Comparison of ENCODE assay signal across 14 cellular contexts in genomic region chr20:24682496-24683090, GRCh38.
"Had no signal": no experiment of that assay in that cellular context is flagged by ENCODE, and none has a peak within 500 bp of the region (broad histone marks: within the 10 kb centered on the region; RNA-seq: fewer than 3 reads in every experiment).

No MANE protein-coding gene starts in this region.

- H3K27me3 Mint-ChIP-seq: activated B cell treated with CpG ODN at 0.5 μM for 24 hours; stimulated activated naive B cell treated with anti-CD40 and anti-IgM and Interleukin-4, amounts not matched to agents 10 μg/mL and 1 μg/mL and 100 μg/mL, for 72 hours had no signal

- H3K4me3 Mint-ChIP-seq: activated B cell treated with CpG ODN at 0.5 μM for 24 hours; activated T-cell treated with anti-CD3 and anti-CD28 coated beads, Interleukin-2, amount 50 U/mL, for 4 hours; natural killer cell; stimulated activated naive B cell treated with anti-CD40 and anti-IgM and Interleukin-4, amounts not matched to agents 10 μg/mL and 1 μg/mL and 100 μg/mL, for 72 hours had no signal

- H3K36me3 Mint-ChIP-seq: activated naive CD4-positive, alpha-beta T cell treated with anti-CD3 and anti-CD28 coated beads, Interleukin-2, amount 50 U/mL, for 72 hours; natural killer cell; stimulated activated naive B cell treated with anti-CD40 and anti-IgM and Interleukin-4, amounts not matched to agents 10 μg/mL and 1 μg/mL and 100 μg/mL, for 72 hours had no signal

- H3K27ac Mint-ChIP-seq: activated B cell treated with CpG ODN at 0.5 μM for 24 hours; activated naive CD4-positive, alpha-beta T cell treated with anti-CD3 and anti-CD28 coated beads, Interleukin-2, amount 50 U/mL, for 72 hours; natural killer cell; stimulated activated naive B cell treated with anti-CD40 and anti-IgM and Interleukin-4, amounts not matched to agents 10 μg/mL and 1 μg/mL and 100 μg/mL, for 72 hours had no signal

- ATAC-seq: activated T-cell treated with anti-CD3 and anti-CD28 coated beads, Interleukin-2, amount 50 U/mL, for 4 hours; lower lobe of right lung; natural killer cell; pancreas; stimulated activated naive B cell treated with anti-CD40 and anti-IgM and Interleukin-4, amounts not matched to agents 10 μg/mL and 1 μg/mL and 100 μg/mL, for 72 hours had no signal

- H3K9me3 Mint-ChIP-seq: activated naive CD4-positive, alpha-beta T cell treated with anti-CD3 and anti-CD28 coated beads, Interleukin-2, amount 50 U/mL, for 72 hours; activated T-cell treated with anti-CD3 and anti-CD28 coated beads, Interleukin-2, amount 50 U/mL, for 4 hours; natural killer cell had no signal

- DNase-seq: activated B cell treated with CpG ODN at 0.5 μM for 24 hours; activated CD4-positive, alpha-beta T cell treated with anti-CD3 and anti-CD28 coated beads, Interleukin-2, amount 50 U/mL, for 1 hour; activated CD8-positive, alpha-beta memory T cell treated with anti-CD3 and anti-CD28 coated beads, Interleukin-2, amount 50 U/mL, for 4 hours; activated gamma-delta T cell treated with Interleukin-2 at 50 U/mL for 16 hours; activated T-cell treated with anti-CD3 and anti-CD28 coated beads, Interleukin-2, amount 50 U/mL, for 4 hours; foreskin melanocyte; glutamatergic neuron; hippocampal formation; lower lobe of right lung; natural killer cell; pancreas; stimulated activated naive B cell treated with anti-CD40 and anti-IgM and Interleukin-4, amounts not matched to agents 10 μg/mL and 1 μg/mL and 100 μg/mL, for 72 hours; thyroid gland had no signal
